Comparison of ENCODE assay signal across 21 cellular contexts in the genomic region with DNA sequence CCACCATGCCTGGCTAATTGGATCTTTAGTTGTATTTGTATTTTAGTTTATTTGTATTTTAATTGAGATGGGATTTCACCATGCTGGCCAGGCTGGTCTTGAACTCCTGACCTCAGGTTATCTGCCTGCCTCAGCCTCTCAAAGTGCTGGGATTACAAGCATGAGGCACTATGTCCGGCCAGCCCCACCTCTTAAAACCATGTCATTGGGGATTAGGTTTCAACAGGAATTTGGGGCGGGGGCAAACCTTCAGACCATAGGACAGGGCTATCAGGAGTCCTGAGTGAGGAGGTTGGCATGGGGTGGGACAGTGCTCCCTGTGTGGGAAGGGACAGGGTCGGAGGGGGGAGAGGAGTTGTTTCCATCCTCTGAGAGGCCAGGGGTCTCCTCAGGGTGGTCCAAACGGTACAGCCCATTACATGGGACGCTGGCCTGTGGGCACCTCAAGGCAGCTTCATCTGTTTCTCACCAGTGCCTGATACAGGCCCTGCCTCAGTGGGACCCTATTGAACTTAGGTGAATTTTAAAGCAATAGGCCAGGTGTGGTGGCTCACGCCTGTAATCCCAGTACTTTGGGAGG. TPM values are rescaled to one million over a fixed set of nuclear protein-coding genes. Genes with fewer than 3 reads are reported as not detected.
DNase-seq lines count a peak whose midpoint lies in the region; ATAC-seq, FAIRE-seq and TF ChIP-seq lines count a peak whose summit lies in the region.
"Had no signal": no experiment of that assay in that cellular context is flagged by ENCODE, and none has a peak within 500 bp of the region (broad histone marks: within the 10 kb centered on the region; RNA-seq: fewer than 3 reads in every experiment).

No MANE protein-coding gene starts in this region.

- WGBS in HepG2 (ENCODE audit: low lambda C conversion rate): 68% methylated on average over 6 of the region's 6 CpGs
- WGBS in right lobe of liver (ENCODE audit: insufficient coverage, low coverage, low lambda C conversion rate, missing lambda C conversion rate): 86% methylated on average over 2 of the region's 6 CpGs

- no peaks in the 10 kb centered on the region for H3K36me3 Mint-ChIP-seq in activated CD8-positive, alpha-beta memory T cell treated with anti-CD3 and anti-CD28 coated beads, Interleukin-2, amount 10 ng/mL, durations not matched to agents 7 days and 5 days
- H3K36me3 Mint-ChIP-seq: CD8-positive, alpha-beta T cell had no signal

- intact Hi-C loops in HepG2 (cut with micrococcal nuclease; ENCODE audit: unreplicated experiment): no loop called here
- intact Hi-C loops in right lobe of liver (cut with DNase I): no loop called here
- intact Hi-C loops in sciatic nerve (cut with DNase I): no loop called here

- POLR2A ChIA-PET in HepG2 (lab: Yijun Ruan, JAX): interaction anchor here (0.7 to 1.8 kb wide), 2 partner anchors 25 to 31 kb away, joined by 3 to 6 read pairs; no protein-coding TSS in a partner anchor

- H3K4me1 Mint-ChIP-seq in activated CD8-positive, alpha-beta memory T cell treated with anti-CD3 and anti-CD28 coated beads, Interleukin-2, amount 10 ng/mL, durations not matched to agents 7 days and 5 days: no peaks in the 10 kb centered on the region
- H3K4me1 Mint-ChIP-seq: CD14-positive monocyte had no signal

- no peak for TF ChIP-seq RAD21 in HepG2 (CRISPR knock-in tag; IDR thresholded peaks at IDR 0.05)

- H3K4me1 ChIP-seq in HepG2 (ENCODE audit: insufficient read depth, low read length) (peaks cover 20% of the 10 kb centered on the region), right lobe of liver (no peaks in the 10 kb centered on the region)

- H3K27ac ChIP-seq in HepG2 (ENCODE audit: extremely low read length, insufficient read depth, low read length) (no peak overlapping the region), right lobe of liver (no peak overlapping the region)
- H3K27ac ChIP-seq: 22Rv1, HL-60 had no signal

- H3K27me3 Mint-ChIP-seq in activated CD8-positive, alpha-beta memory T cell treated with anti-CD3 and anti-CD28 coated beads, Interleukin-2, amount 10 ng/mL, durations not matched to agents 7 days and 5 days: peaks cover 16% of the 10 kb centered on the region

- CTCF ChIA-PET in activated CD8-positive, alpha-beta memory T cell treated with anti-CD3 and anti-CD28 coated beads, Interleukin-2, amount 10 ng/mL, durations not matched to agents 7 days and 5 days (lab: Charles Lee): interaction anchor here (1.0 kb wide), 1 partner anchor 22 kb away, joined by 4 read pairs; the partner anchor contains the start of gene GAA
- CTCF ChIA-PET in HepG2 (lab: Yijun Ruan, JAX; ENCODE audit: low intra/inter-chr PET ratio, low total read pairs): no interaction called here

- no peak for FAIRE-seq in HepG2 (lab: Jason Lieb, UNC)
- FAIRE-seq: GM12892, GM19239, H1 had no signal

- H3K4me3 ChIP-seq in HepG2 (replicated peaks in 1 of 3; ENCODE audit: insufficient read depth in 1 of 3, low read depth in 2 of 3, low read length in 3 of 3): no peak overlapping the region
- no peak overlapping the region for H3K4me3 ChIP-seq in right lobe of liver

- no peaks in the 10 kb centered on the region for H3K9me3 Mint-ChIP-seq in activated CD8-positive, alpha-beta memory T cell treated with anti-CD3 and anti-CD28 coated beads, Interleukin-2, amount 10 ng/mL, durations not matched to agents 7 days and 5 days (ENCODE audit: low read depth)
- H3K9me3 Mint-ChIP-seq: CD14-positive monocyte; CD8-positive, alpha-beta T cell; HFFc6 had no signal

- H3K27me3 ChIP-seq in HepG2 (ENCODE audit: control insufficient read depth in 1 of 2, insufficient read depth in 2 of 2, low read length in 2 of 2): no peaks in the 10 kb centered on the region; a peak in 2 of 5 replicates
- no peaks in the 10 kb centered on the region for H3K27me3 ChIP-seq in right lobe of liver

- no TSS peak for BruUV-seq in HepG2 (replicated peaks; lab: Mats Ljungman, UMichigan)

- no peak overlapping the region for H3K27ac Mint-ChIP-seq in activated CD8-positive, alpha-beta memory T cell treated with anti-CD3 and anti-CD28 coated beads, Interleukin-2, amount 10 ng/mL, durations not matched to agents 7 days and 5 days
- H3K27ac Mint-ChIP-seq: CD14-positive monocyte; CD8-positive, alpha-beta T cell; HFFc6 had no signal

- no peak for ATAC-seq in activated CD8-positive, alpha-beta memory T cell treated with anti-CD3 and anti-CD28 coated beads, Interleukin-2, amount 10 ng/mL, durations not matched to agents 7 days and 5 days
- ATAC-seq in HepG2 (no peak), right lobe of liver (no peak), sciatic nerve (no peak)
- ATAC-seq: CD8-positive, alpha-beta T cell had no signal

- in situ Hi-C loops in HepG2 (cut with HindIII; ENCODE audit: extremely low pct_ligation_motif_present, low pct_unique_long_range_greater_than_20kb): loop anchor here (5.0 kb wide), 1 partner anchor 116 kb away; no protein-coding TSS in a partner anchor

- DNase-seq in activated CD8-positive, alpha-beta memory T cell treated with anti-CD3 and anti-CD28 coated beads for 24 hours: peak; percentile 24
- no peak for DNase-seq in activated CD8-positive, alpha-beta memory T cell treated with anti-CD3 and anti-CD28 coated beads, Interleukin-2, amount 10 ng/mL, durations not matched to agents 7 days and 5 days
- no peak for DNase-seq in HepG2 (ENCODE audit: low spot score)
- no peak for DNase-seq in right lobe of liver
- DNase-seq in sciatic nerve (ENCODE audit: low spot score): peak; percentile 25
- DNase-seq in iPS-NIHi7 (ENCODE audit: extremely low spot score): no peak
- DNase-seq in SW480 (ENCODE audit: low spot score): no peak
- DNase-seq in activated naive CD4-positive, alpha-beta T cell treated with Interleukin-2 at 50 U/mL for 16 hours: no peak
- DNase-seq: CD8-positive, alpha-beta T cell; COR-L47; DND-41; GDM1; HCEC 1CT; HFFc6 had no signal

- H3K36me3 ChIP-seq in HepG2 (replicated peaks in 1 of 2; ENCODE audit: control insufficient read depth in 1 of 2, insufficient read depth in 2 of 2, low read length in 2 of 2) (no peaks in the 10 kb centered on the region), right lobe of liver (no peaks in the 10 kb centered on the region)

- H3K9ac ChIP-seq in HepG2 (ENCODE audit: insufficient read depth, low read depth, low read length): no peak overlapping the region

- TF ChIP-seq CTCF in HepG2 (CRISPR knock-in tag; IDR thresholded peaks at IDR 0.05): no peak
- TF ChIP-seq CTCF in right lobe of liver (IDR thresholded peaks at IDR 0.05): no peak

- no peaks in the 10 kb centered on the region for H3K9me3 ChIP-seq in HepG2 (ENCODE audit: low read length)
- H3K9me3 ChIP-seq in right lobe of liver: no peaks in the 10 kb centered on the region

- no peak overlapping the region for H3K4me2 ChIP-seq in HepG2 (ENCODE audit: low read depth, low read length)

- no peaks in the 10 kb centered on the region for H4K20me1 ChIP-seq in HepG2 (ENCODE audit: insufficient read depth, low read length)

- H3K79me2 ChIP-seq in HepG2 (ENCODE audit: insufficient read depth, low read length): no peaks in the 10 kb centered on the region

- no peak overlapping the region for H3K4me3 Mint-ChIP-seq in activated CD8-positive, alpha-beta memory T cell treated with anti-CD3 and anti-CD28 coated beads, Interleukin-2, amount 10 ng/mL, durations not matched to agents 7 days and 5 days
- H3K4me3 Mint-ChIP-seq: CD14-positive monocyte; CD8-positive, alpha-beta T cell; HFFc6 had no signal

- H2AFZ ChIP-seq in HepG2 (ENCODE audit: low read length): no peak overlapping the region

- TF ChIP-seq EP300 in HepG2 (IDR thresholded peaks at IDR 0.05; ENCODE audit: low read depth in 2 of 2, low read length in 2 of 2) (no peak), HepG2 (CRISPR knock-in tag; IDR thresholded peaks at IDR 0.05; ENCODE audit: borderline replicate concordance) (no peak)

- no peak for TF ChIP-seq POLR2A in HepG2 (IDR thresholded peaks at IDR 0.05; ENCODE audit: insufficient read depth in 1 of 2, low read depth in 2 of 2, low read length in 2 of 2)
- no peak for TF ChIP-seq POLR2A in right lobe of liver (IDR thresholded peaks at IDR 0.05)

RNA-seq across cellular contexts. Expression of gene GAA, which starts 21.6 kb away (rescaled TPM):
- 10 to 100 TPM; 31.9 to 34.7 TPM for total RNA-seq in activated CD8-positive, alpha-beta memory T cell treated with anti-CD3 and anti-CD28 coated beads, Interleukin-2, amount 10 ng/mL, durations not matched to agents 7 days and 5 days
- 13.4 and 36.4 TPM in 2 replicates for total RNA-seq in HepG2 (2016; rRNA removed; fragmentation: Illumina TruSeq; extraction: Trizol)
- 13.8 and 16.4 TPM in 2 replicates for total RNA-seq in HepG2 (2016; cell fraction: cytosol; rRNA removed; fragmentation: Illumina TruSeq; extraction: Trizol; ENCODE audit: low read depth)
- 12.1 and 36.9 TPM in 2 replicates for total RNA-seq in HepG2 (2016; cell fraction: insoluble cytoplasmic fraction; rRNA removed; fragmentation: Illumina TruSeq; extraction: Trizol)
- total RNA-seq in HepG2 (2016; cell fraction: membrane; rRNA removed; fragmentation: Illumina TruSeq; extraction: Trizol): 20.3 and 20.7 TPM in 2 replicates
- 47.6 and 57.6 TPM in 2 replicates for total RNA-seq in HepG2 (2016; cell fraction: nucleus; rRNA removed; fragmentation: Illumina TruSeq; extraction: Trizol)
- 21.6 and 23.6 TPM in 2 replicates for polyA plus RNA-seq in HepG2 (2011; rRNA removed)
- polyA plus RNA-seq in HepG2 (2011; cell fraction: cytosol; rRNA removed): 16.3 and 29.8 TPM in 2 replicates
- polyA plus RNA-seq in HepG2 (2011; cell fraction: nucleus; rRNA removed): 231 and 320 TPM in 2 replicates
- polyA plus RNA-seq in HepG2 (2012): 50.7 and 73.8 TPM in 2 replicates
- polyA plus RNA-seq in HepG2 (2016; cell fraction: cytosol; fragmentation: Illumina TruSeq; extraction: Trizol; ENCODE audit: low read depth): 11.3 and 13.9 TPM in 2 replicates
- 16.7 and 22.9 TPM in 2 replicates for polyA plus RNA-seq in HepG2 (2016; cell fraction: insoluble cytoplasmic fraction; fragmentation: Illumina TruSeq; extraction: Trizol; ENCODE audit: low read depth)
- polyA plus RNA-seq in HepG2 (2016; cell fraction: membrane; fragmentation: Illumina TruSeq; extraction: Trizol; ENCODE audit: low read depth): 13.9 and 14.3 TPM in 2 replicates
- polyA plus RNA-seq in HepG2 (2016; cell fraction: nucleus; fragmentation: Illumina TruSeq; extraction: Trizol; ENCODE audit: insufficient read depth, low read depth): 136 and 145 TPM in 2 replicates
- polyA minus RNA-seq in HepG2 (2011; rRNA and poly(A)+ RNA removed; ENCODE audit: low replicate concordance): 7.2 and 27.1 TPM in 2 replicates
- 22.9 and 24.2 TPM in 2 replicates for polyA minus RNA-seq in HepG2 (2011; cell fraction: cytosol; rRNA and poly(A)+ RNA removed)
- 20.3 and 21.2 TPM in 2 replicates for polyA minus RNA-seq in HepG2 (2011; cell fraction: nucleus; rRNA and poly(A)+ RNA removed)
- total RNA-seq in right lobe of liver: 10 to 100 TPM; 42.7 to 94.1 (median 71.0) TPM
- 60.7 TPM for total RNA-seq in sciatic nerve

RNA-seq across cellular contexts. Expression of gene EIF4A3, which starts 23.9 kb away (rescaled TPM):
- total RNA-seq in activated CD8-positive, alpha-beta memory T cell treated with anti-CD3 and anti-CD28 coated beads, Interleukin-2, amount 10 ng/mL, durations not matched to agents 7 days and 5 days: 100 to 1,000 TPM; 145 to 161 TPM
- total RNA-seq in HepG2 (2016; rRNA removed; fragmentation: Illumina TruSeq; extraction: Trizol): 187 and 239 TPM in 2 replicates
- 22.3 and 28.3 TPM in 2 replicates for total RNA-seq in HepG2 (2016; cell fraction: cytosol; rRNA removed; fragmentation: Illumina TruSeq; extraction: Trizol; ENCODE audit: low read depth)
- total RNA-seq in HepG2 (2016; cell fraction: insoluble cytoplasmic fraction; rRNA removed; fragmentation: Illumina TruSeq; extraction: Trizol): 185 and 243 TPM in 2 replicates
- total RNA-seq in HepG2 (2016; cell fraction: membrane; rRNA removed; fragmentation: Illumina TruSeq; extraction: Trizol): 36.4 and 40.0 TPM in 2 replicates
- total RNA-seq in HepG2 (2016; cell fraction: nucleus; rRNA removed; fragmentation: Illumina TruSeq; extraction: Trizol): 83.4 and 83.5 TPM in 2 replicates
- 121 and 145 TPM in 2 replicates for polyA plus RNA-seq in HepG2 (2011; rRNA removed)
- 103 and 117 TPM in 2 replicates for polyA plus RNA-seq in HepG2 (2011; cell fraction: cytosol; rRNA removed)
- polyA plus RNA-seq in HepG2 (2011; cell fraction: nucleus; rRNA removed): 77.0 and 103 TPM in 2 replicates
- polyA plus RNA-seq in HepG2 (2012): 104 and 124 TPM in 2 replicates
- 8.3 and 9.0 TPM in 2 replicates for polyA plus RNA-seq in HepG2 (2016; cell fraction: cytosol; fragmentation: Illumina TruSeq; extraction: Trizol; ENCODE audit: low read depth)
- polyA plus RNA-seq in HepG2 (2016; cell fraction: insoluble cytoplasmic fraction; fragmentation: Illumina TruSeq; extraction: Trizol; ENCODE audit: low read depth): 233 and 236 TPM in 2 replicates
- 19.8 and 20.6 TPM in 2 replicates for polyA plus RNA-seq in HepG2 (2016; cell fraction: membrane; fragmentation: Illumina TruSeq; extraction: Trizol; ENCODE audit: low read depth)
- polyA plus RNA-seq in HepG2 (2016; cell fraction: nucleus; fragmentation: Illumina TruSeq; extraction: Trizol; ENCODE audit: insufficient read depth, low read depth): 120 and 131 TPM in 2 replicates
- 54.2 and 110 TPM in 2 replicates for polyA minus RNA-seq in HepG2 (2011; rRNA and poly(A)+ RNA removed; ENCODE audit: low replicate concordance)
- 55.3 and 55.4 TPM in 2 replicates for polyA minus RNA-seq in HepG2 (2011; cell fraction: cytosol; rRNA and poly(A)+ RNA removed)
- 61.8 and 65.1 TPM in 2 replicates for polyA minus RNA-seq in HepG2 (2011; cell fraction: nucleus; rRNA and poly(A)+ RNA removed)
- total RNA-seq in right lobe of liver: 10 to 100 TPM; 21.6 to 41.7 (median 32.2) TPM
- 66.0 TPM for total RNA-seq in sciatic nerve

RNA-seq across cellular contexts. Expression of gene CARD14, which starts 46.8 kb away (rescaled TPM):
- total RNA-seq in activated CD8-positive, alpha-beta memory T cell treated with anti-CD3 and anti-CD28 coated beads, Interleukin-2, amount 10 ng/mL, durations not matched to agents 7 days and 5 days: not detected
- total RNA-seq in HepG2 (2016; rRNA removed; fragmentation: Illumina TruSeq; extraction: Trizol) (0.11 TPM in 1 of 2 replicates, not detected in the other), right lobe of liver (under 1 TPM in 3 of 6 experiments, not detected in 3; 0.20 to 0.29 (median 0.22) TPM), sciatic nerve (0.49 TPM)
- not detected in 2 replicates for total RNA-seq in HepG2 (2016; cell fraction: cytosol; rRNA removed; fragmentation: Illumina TruSeq; extraction: Trizol; ENCODE audit: low read depth)
- total RNA-seq in HepG2 (2016; cell fraction: insoluble cytoplasmic fraction; rRNA removed; fragmentation: Illumina TruSeq; extraction: Trizol): 0.06 TPM in 1 of 2 replicates, not detected in the other
- total RNA-seq in HepG2 (2016; cell fraction: membrane; rRNA removed; fragmentation: Illumina TruSeq; extraction: Trizol): not detected in 2 replicates
- not detected in 2 replicates for total RNA-seq in HepG2 (2016; cell fraction: nucleus; rRNA removed; fragmentation: Illumina TruSeq; extraction: Trizol)
- polyA plus RNA-seq in HepG2 (2011; rRNA removed): 0.03 TPM in 1 of 2 replicates, not detected in the other
- not detected in 2 replicates for polyA plus RNA-seq in HepG2 (2011; cell fraction: cytosol; rRNA removed)
- 0.05 and 0.11 TPM in 2 replicates for polyA plus RNA-seq in HepG2 (2011; cell fraction: nucleus; rRNA removed)
- polyA plus RNA-seq in HepG2 (2012): 0.16 and 0.19 TPM in 2 replicates
- not detected in 2 replicates for polyA plus RNA-seq in HepG2 (2016; cell fraction: cytosol; fragmentation: Illumina TruSeq; extraction: Trizol; ENCODE audit: low read depth)
- polyA plus RNA-seq in HepG2 (2016; cell fraction: insoluble cytoplasmic fraction; fragmentation: Illumina TruSeq; extraction: Trizol; ENCODE audit: low read depth): not detected in 2 replicates
- polyA plus RNA-seq in HepG2 (2016; cell fraction: membrane; fragmentation: Illumina TruSeq; extraction: Trizol; ENCODE audit: low read depth): not detected in 2 replicates
- 0.21 TPM in 1 of 2 replicates, not detected in the other for polyA plus RNA-seq in HepG2 (2016; cell fraction: nucleus; fragmentation: Illumina TruSeq; extraction: Trizol; ENCODE audit: insufficient read depth, low read depth)
- polyA minus RNA-seq in HepG2 (2011; rRNA and poly(A)+ RNA removed; ENCODE audit: low replicate concordance): 0.22 and 5.5 TPM in 2 replicates
- not detected in 2 replicates for polyA minus RNA-seq in HepG2 (2011; cell fraction: cytosol; rRNA and poly(A)+ RNA removed)
- not detected in 2 replicates for polyA minus RNA-seq in HepG2 (2011; cell fraction: nucleus; rRNA and poly(A)+ RNA removed)
- total RNA-seq: CD8-positive, alpha-beta T cell; H1; HFFc6 had no signal
- polyA plus RNA-seq: BJ had no signal

Comparison
In these comparisons a context has a peak if more than half of its experiments do, and no peak if none do; other contexts are left out.
1. DNase-seq: peak in activated CD8-positive, alpha-beta memory T cell treated with anti-CD3 and anti-CD28 coated beads for 24 hours (single experiment) and sciatic nerve (single experiment); none in activated CD8-positive, alpha-beta memory T cell treated with anti-CD3 and anti-CD28 coated beads, Interleukin-2, amount 10 ng/mL, durations not matched to agents 7 days and 5 days (single experiment), HepG2 (single experiment), right lobe of liver (0 of 3), iPS-NIHi7 (single experiment), SW480 (single experiment) and activated naive CD4-positive, alpha-beta T cell treated with Interleukin-2 at 50 U/mL for 16 hours (single experiment).